In the genomic region with DNA sequence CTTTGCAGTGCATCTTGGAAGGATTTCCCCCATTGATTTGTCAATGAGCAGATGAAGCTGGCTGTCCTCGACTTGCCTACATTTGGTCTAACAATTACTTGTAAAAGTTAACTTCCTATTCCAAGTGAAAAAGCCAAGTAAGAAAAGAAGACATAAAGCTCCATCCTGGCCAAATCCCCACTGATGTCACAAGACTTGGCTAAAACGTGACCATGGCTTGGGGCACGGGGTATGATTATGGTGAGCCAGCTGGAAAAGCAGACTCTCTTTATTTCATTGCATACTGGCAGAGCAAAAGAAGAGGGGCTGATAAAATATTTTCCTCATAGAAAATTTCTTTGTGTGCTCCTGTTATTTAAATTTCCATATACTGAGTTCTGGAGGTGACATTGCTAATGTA, we compare ENCODE assay signal across 21 cellular contexts. TPM values are rescaled to one million over a fixed set of nuclear protein-coding genes. Genes with fewer than 3 reads are reported as not detected.
DNase-seq lines count a peak whose midpoint lies in the region; ATAC-seq, FAIRE-seq and TF ChIP-seq lines count a peak whose summit lies in the region.
"Had no signal": no experiment of that assay in that cellular context is flagged by ENCODE, and none has a peak within 500 bp of the region (broad histone marks: within the 10 kb centered on the region; RNA-seq: fewer than 3 reads in every experiment).

No MANE protein-coding gene starts in this region.

- intact Hi-C loops in Right ventricle myocardium superior (cut with DNase I) (no loop called here), cardiac septum (cut with DNase I) (no loop called here), left cardiac atrium (cut with DNase I) (no loop called here), sciatic nerve (cut with DNase I) (no loop called here)

- no peak overlapping the region for H3K9ac ChIP-seq in GM23248

- no peak for FAIRE-seq in H54 (lab: Jason Lieb, UNC)
- FAIRE-seq: GM18507, RCC 7860 had no signal

- H3K79me2 ChIP-seq in GM23248 (ENCODE audit: insufficient read depth): no peaks in the 10 kb centered on the region

- H3K9me3 ChIP-seq in effector memory CD4-positive, alpha-beta T cell (ENCODE audit: control insufficient read depth, low read length): no peaks in the 10 kb centered on the region
- H3K9me3 ChIP-seq in GM23248 (ENCODE audit: low read depth): no peaks in the 10 kb centered on the region

- H3K36me3 ChIP-seq in effector memory CD4-positive, alpha-beta T cell (ENCODE audit: control insufficient read depth, insufficient read depth, low read length): no peaks in the 10 kb centered on the region
- H3K36me3 ChIP-seq in GM23248 (ENCODE audit: low read depth): no peaks in the 10 kb centered on the region

- TF ChIP-seq POLR2A in H54 (IDR thresholded peaks at IDR 0.05; ENCODE audit: low read depth, low read length): no peak

- H3F3A ChIP-seq in GM23248 (ENCODE audit: insufficient read depth): 0 out of 2 replicates have a peak, but pooled peaks cover 5% of the 10 kb centered on the region

- H3K27me3 ChIP-seq in effector memory CD4-positive, alpha-beta T cell (replicated peaks; ENCODE audit: control insufficient read depth, insufficient read depth, low read length, poor library complexity, severe bottlenecking): no peaks in the 10 kb centered on the region
- H3K27me3 ChIP-seq in GM23248 (replicated peaks; ENCODE audit: insufficient read depth): no peaks in the 10 kb centered on the region

- H3K27ac ChIP-seq in effector memory CD4-positive, alpha-beta T cell (ENCODE audit: insufficient read depth, low read length, poor library complexity, severe bottlenecking): no peak overlapping the region
- no peak overlapping the region for H3K27ac ChIP-seq in GM23248

- H3K4me1 ChIP-seq in effector memory CD4-positive, alpha-beta T cell (ENCODE audit: control insufficient read depth, insufficient read depth, low read length, poor library complexity, severe bottlenecking): no peaks in the 10 kb centered on the region
- peaks cover 24% of the 10 kb centered on the region for H3K4me1 ChIP-seq in GM23248 (ENCODE audit: insufficient read depth)

- H3K9me2 ChIP-seq in GM23248 (ENCODE audit: insufficient read depth): no peaks in the 10 kb centered on the region

- WGBS in GM23248 (ENCODE audit: low coverage in 1 of 2, low lambda C conversion rate in 2 of 2, missing lambda C conversion rate in 2 of 2), 2 experiments: 23 to 24% methylated on average over 3 of the region's 3 CpGs

- ATAC-seq in Right ventricle myocardium superior (ENCODE audit: poor library complexity) (peak; percentile 63), left cardiac atrium (peak; percentile 26 to 72), sciatic nerve (peak; percentile 72)

- no peak overlapping the region for H3K4me2 ChIP-seq in GM23248 (ENCODE audit: unreplicated experiment)

- no peaks in the 10 kb centered on the region for H4K20me1 ChIP-seq in GM23248 (ENCODE audit: insufficient read depth)

- no peak for DNase-seq in Right ventricle myocardium superior
- DNase-seq in cardiac septum (ENCODE audit: low spot score): no peak
- no peak for DNase-seq in left cardiac atrium
- DNase-seq in sciatic nerve (ENCODE audit: low spot score): no peak
- DNase-seq in H54 (ENCODE audit: insufficient read length, low spot score): no peak
- no peak for DNase-seq in effector memory CD4-positive, alpha-beta T cell
- no peak for DNase-seq in GM23248
- no peak for DNase-seq in A172 (ENCODE audit: low spot score)
- DNase-seq: 8988T; C1 segment of cervical spinal cord; CD8-positive, alpha-beta memory T cell; DMS53; GDM1; H7; Kasumi-1; NCI-H1694; NCI-H2171; NCI-H446; NCI-H526 had no signal

- H3K4me3 ChIP-seq in effector memory CD4-positive, alpha-beta T cell (ENCODE audit: insufficient read depth, low read depth, low read length, poor library complexity, severe bottlenecking): no peak overlapping the region
- H3K4me3 ChIP-seq in GM23248: no peak overlapping the region

- H2AFZ ChIP-seq in GM23248: no peak overlapping the region

- in situ Hi-C loops in GM23248 (cut with MboI): loop anchor here (25.0 kb wide), 1 partner anchor 609 kb away; no protein-coding TSS in a partner anchor

RNA-seq across cellular contexts. Expression of a gene that starts 25.5 kb away (rescaled TPM):
- total RNA-seq in Right ventricle myocardium superior (7.1 TPM), cardiac septum (4.3 TPM), left cardiac atrium (10 to 100 TPM; 11.3 to 15.1 TPM), sciatic nerve (24.3 TPM)
- 4.9 and 5.9 TPM in 2 replicates for total RNA-seq in GM23248 (2014; rRNA removed; shearing (Covaris generic))
- polyA plus RNA-seq in GM23248 (2016; fragmentation: Nextera tagmentation; extraction: Ambion mirVana): 8.6 and 9.6 TPM in 2 replicates
- 6.9 and 8.1 TPM in 2 replicates for total RNA-seq in A172 (2014; rRNA removed; shearing (Covaris generic))
- total RNA-seq: CD8-positive, alpha-beta memory T cell had no signal
- polyA plus RNA-seq: CD8-positive, alpha-beta memory T cell had no signal
